8 cellular contexts compared by ENCODE assay signal in genomic region chr11:116787436-116787785, GRCh38. TPM values are rescaled to one million over a fixed set of nuclear protein-coding genes. Genes with fewer than 3 reads are reported as not detected.
DNase-seq lines count a peak whose midpoint lies in the region; ATAC-seq and TF ChIP-seq lines count a peak whose summit lies in the region.

No MANE protein-coding gene starts in this region.

- ATAC-seq in GM18867 (IDR thresholded peaks at IDR 0.05; ENCODE audit: unreplicated experiment) (peak; percentile 11), omental fat pad (ENCODE audit: low FRiP score) (peak; percentile 10), GM18520 (IDR thresholded peaks at IDR 0.05; ENCODE audit: unreplicated experiment) (no peak), HG02798 (IDR thresholded peaks at IDR 0.05; ENCODE audit: poor library complexity, unreplicated experiment) (no peak)

- peak overlapping the region; percentile 89 for H3K4me3 ChIP-seq in MM.1S (ENCODE audit: low read length)

- H3K9me2 ChIP-seq in MM.1S (replicated peaks; ENCODE audit: insufficient read depth, low read length), result no peaks in the 10 kb centered on the region

- H3K4me3 Mint-ChIP-seq in endothelial cell (ENCODE audit: unreplicated experiment), result peak overlapping the region; percentile 98

- H3F3A ChIP-seq in MM.1S (ENCODE audit: insufficient read depth, low read length), result no peaks in the 10 kb centered on the region; the same call in 1 of the 2 replicates

- no peaks in the 10 kb centered on the region for H3K9me3 ChIP-seq in MM.1S (replicated peaks; ENCODE audit: insufficient read depth, low read length)

- H3K79me2 ChIP-seq in MM.1S (ENCODE audit: low read length), result peaks cover 26% of the 10 kb centered on the region

- H3K36me3 Mint-ChIP-seq in endothelial cell (ENCODE audit: low read depth, unreplicated experiment), result peaks cover 19% of the 10 kb centered on the region

- peaks cover 11% of the 10 kb centered on the region for H3K4me1 Mint-ChIP-seq in endothelial cell (ENCODE audit: unreplicated experiment)

- H3K9me3 Mint-ChIP-seq in endothelial cell (ENCODE audit: unreplicated experiment), result no peaks in the 10 kb centered on the region

- peak overlapping the region; percentile 17 for H3K27ac Mint-ChIP-seq in endothelial cell (ENCODE audit: unreplicated experiment)

- TF ChIP-seq CTCF in MM.1S (IDR thresholded peaks at IDR 0.05; ENCODE audit: low read length), result no peak
- no peak for TF ChIP-seq CTCF in endothelial cell (IDR thresholded peaks at IDR 0.05; ENCODE audit: unreplicated experiment)
- TF ChIP-seq CTCF in omental fat pad (IDR thresholded peaks at IDR 0.05), result no peak

- DNase-seq in MM.1S (no peak), endothelial cell (ENCODE audit: low spot score) (no peak), omental fat pad (ENCODE audit: low spot score) (no peak), glomerular visceral epithelial cell (ENCODE audit: extremely low spot score) (no peak), amniotic stem cell (lab: John Stamatoyannopoulos, UW) (no peak)

- peak overlapping the region; percentile 85 for H3K4me2 ChIP-seq in MM.1S (ENCODE audit: low read depth, low read length)

- H2AFZ ChIP-seq in MM.1S (ENCODE audit: low read length), result peak overlapping the region; percentile 65

- no peaks in the 10 kb centered on the region for H3K27me3 ChIP-seq in MM.1S (replicated peaks; ENCODE audit: insufficient read depth, low read length)

- H3K4me1 ChIP-seq in MM.1S (ENCODE audit: low read length), result peaks cover 20% of the 10 kb centered on the region

- no peaks in the 10 kb centered on the region for H4K20me1 ChIP-seq in MM.1S (ENCODE audit: insufficient read depth, low read length)

- H3K27me3 Mint-ChIP-seq in endothelial cell (ENCODE audit: unreplicated experiment), result peaks cover 8% of the 10 kb centered on the region

- H3K36me3 ChIP-seq in MM.1S (replicated peaks; ENCODE audit: insufficient read depth, low read length), result 0 out of 2 replicates have a peak, but pooled peaks cover 8% of the 10 kb centered on the region

- peak overlapping the region; percentile 88 for H3K9ac ChIP-seq in MM.1S (ENCODE audit: low read length)

- H3K27ac ChIP-seq in MM.1S (ENCODE audit: low read length), result peak overlapping the region; percentile 28; the same call in 1 of the 2 replicates

RNA-seq across cellular contexts. Expression of gene ZPR1, which starts 0.4 kb away (rescaled TPM):
- 33.4 TPM for total RNA-seq in endothelial cell (ENCODE audit: unreplicated experiment)
- total RNA-seq in omental fat pad, result 10 to 100 TPM; 23.5 to 83.9 (median 54.6) TPM

RNA-seq across cellular contexts. Expression of gene APOA5, which starts 4.3 kb away (rescaled TPM):
- total RNA-seq in endothelial cell (ENCODE audit: unreplicated experiment) (not detected), omental fat pad (not detected)

RNA-seq across cellular contexts. Expression of gene BUD13, which starts 14.6 kb away (rescaled TPM):
- total RNA-seq in endothelial cell (ENCODE audit: unreplicated experiment), result 16.9 TPM
- 10 to 100 TPM in 3 of 4 donors, 1 to 10 TPM in 1; 9.7 to 18.8 (median 12.0) TPM for total RNA-seq in omental fat pad

RNA-seq across cellular contexts. Expression of gene APOA4, which starts 35.7 kb away (rescaled TPM):
- total RNA-seq in endothelial cell (ENCODE audit: unreplicated experiment) (not detected), omental fat pad (1 to 10 TPM in 1 of 4 donors, not detected in 3; 1.1 TPM)

RNA-seq across cellular contexts. Expression of gene APOC3, which starts 42.3 kb away (rescaled TPM):
- total RNA-seq in endothelial cell (ENCODE audit: unreplicated experiment) (not detected), omental fat pad (1 to 10 TPM in 1 of 4 donors, not detected in 3; 3.5 TPM)

Comparison
In these comparisons a context has a peak if more than half of its experiments do, and no peak if none do; other contexts are left out.
1. ATAC-seq: peak in GM18867 (single experiment) and omental fat pad (single experiment); none in GM18520 (single experiment) and HG02798 (single experiment).